Comparison of ENCODE assay signal across 21 cellular contexts in genomic region chr7:41297167-41297566, GRCh38.
DNase-seq lines count a peak whose midpoint lies in the region; ATAC-seq and TF ChIP-seq lines count a peak whose summit lies in the region.
"Had no signal": no experiment of that assay in that cellular context is flagged by ENCODE, and none has a peak within 500 bp of the region (broad histone marks: within the 10 kb centered on the region; RNA-seq: fewer than 3 reads in every experiment).

No MANE protein-coding gene starts in this region.

- ATAC-seq in activated naive CD4-positive, alpha-beta T cell treated with anti-CD3 and anti-CD28 coated beads, Interleukin-2, amount 50 U/mL, for 72 hours: no peak

- H3F3A ChIP-seq in neural progenitor cell (ENCODE audit: low read depth): no peaks in the 10 kb centered on the region

- no peaks in the 10 kb centered on the region for H3K4me1 Mint-ChIP-seq in neural progenitor cell
- H3K4me1 Mint-ChIP-seq: CD4-positive, alpha-beta memory T cell had no signal

- H3K9me3 Mint-ChIP-seq in neural progenitor cell: no peaks in the 10 kb centered on the region
- H3K9me3 Mint-ChIP-seq in activated naive CD4-positive, alpha-beta T cell treated with anti-CD3 and anti-CD28 coated beads, Interleukin-2, amount 50 U/mL, for 72 hours: peaks cover 10 to 19% of the 10 kb centered on the region in 2 donors

- no peaks in the 10 kb centered on the region for H3K27me3 Mint-ChIP-seq in neural progenitor cell (ENCODE audit: insufficient read depth, low read depth)
- H3K27me3 Mint-ChIP-seq: CD4-positive, alpha-beta memory T cell had no signal

- no peaks in the 10 kb centered on the region for H4K20me1 ChIP-seq in neural progenitor cell (ENCODE audit: low read depth)
- H4K20me1 ChIP-seq: BLaER1 treated with 17β-estradiol and CSF1 and Interleukin-3, amounts not matched to agents 10 nM and 100 nM had no signal

- H3K27ac Mint-ChIP-seq in neural progenitor cell: no peak overlapping the region
- no peak overlapping the region for H3K27ac Mint-ChIP-seq in activated naive CD4-positive, alpha-beta T cell treated with anti-CD3 and anti-CD28 coated beads, Interleukin-2, amount 50 U/mL, for 72 hours
- H3K27ac Mint-ChIP-seq: CD4-positive, alpha-beta memory T cell had no signal

- H3K27ac ChIP-seq in HEK293 (ENCODE audit: extremely low read depth, low read depth, low read length) (no peak overlapping the region), neural progenitor cell (no peak overlapping the region)
- H3K27ac ChIP-seq: BLaER1 treated with 17β-estradiol and CSF1 and Interleukin-3, amounts not matched to agents 10 nM and 100 nM; GM23248; KMS-11 had no signal

- H3K79me2 ChIP-seq in neural progenitor cell (ENCODE audit: low read depth): no peaks in the 10 kb centered on the region

- H3K4me1 ChIP-seq in HEK293 (ENCODE audit: control insufficient read depth, insufficient read depth, low read length) (no peaks in the 10 kb centered on the region), neural progenitor cell (no peaks in the 10 kb centered on the region)
- H3K4me1 ChIP-seq: BLaER1 treated with 17β-estradiol and CSF1 and Interleukin-3, amounts not matched to agents 10 nM and 100 nM; HAP-1 had no signal

- no peaks in the 10 kb centered on the region for H3K27me3 ChIP-seq in neural progenitor cell
- H3K27me3 ChIP-seq: BLaER1 treated with 17β-estradiol and CSF1 and Interleukin-3, amounts not matched to agents 10 nM and 100 nM had no signal

- H3K4me3 ChIP-seq in HEK293 (ENCODE audit: low read depth, low read length) (no peak overlapping the region), choroid plexus epithelial cell (ENCODE audit: low read depth, low read length) (no peak overlapping the region), neural progenitor cell (no peak overlapping the region)
- H3K4me3 ChIP-seq: BLaER1 treated with 17β-estradiol and CSF1 and Interleukin-3, amounts not matched to agents 10 nM and 100 nM; GM23248; HAP-1 had no signal

- H3K4me3 Mint-ChIP-seq in neural progenitor cell: no peak overlapping the region
- H3K4me3 Mint-ChIP-seq: CD4-positive, alpha-beta memory T cell had no signal

- POLR2A ChIA-PET in HEK293 (lab: Yijun Ruan, JAX): no interaction called here

- H3K9ac ChIP-seq in neural progenitor cell: no peak overlapping the region
- H3K9ac ChIP-seq: BLaER1 treated with 17β-estradiol and CSF1 and Interleukin-3, amounts not matched to agents 10 nM and 100 nM; GM23248; KMS-11 had no signal

- CTCF ChIA-PET in HEK293 (lab: Yijun Ruan, JAX): no interaction called here

- no peaks in the 10 kb centered on the region for H3K36me3 Mint-ChIP-seq in neural progenitor cell
- H3K36me3 Mint-ChIP-seq in activated naive CD4-positive, alpha-beta T cell treated with anti-CD3 and anti-CD28 coated beads, Interleukin-2, amount 50 U/mL, for 72 hours: no peaks in the 10 kb centered on the region
- H3K36me3 Mint-ChIP-seq: CD4-positive, alpha-beta memory T cell had no signal

- H3K9me3 ChIP-seq in HEK293 (ENCODE audit: control insufficient read depth, insufficient read depth, low read depth, low read length): no peaks in the 10 kb centered on the region
- no peaks in the 10 kb centered on the region for H3K9me3 ChIP-seq in neural progenitor cell (ENCODE audit: low read depth)
- H3K9me3 ChIP-seq: BLaER1 treated with 17β-estradiol and CSF1 and Interleukin-3, amounts not matched to agents 10 nM and 100 nM; HAP-1 had no signal

- H3K4me2 ChIP-seq in neural progenitor cell: no peak overlapping the region
- H3K4me2 ChIP-seq: BLaER1 treated with 17β-estradiol and CSF1 and Interleukin-3, amounts not matched to agents 10 nM and 100 nM; KMS-11 had no signal

- peak; percentile 17 for DNase-seq in EH (ENCODE audit: low read depth)
- DNase-seq in choroid plexus epithelial cell (ENCODE audit: low read depth): peak; percentile 4
- DNase-seq in neural progenitor cell (ENCODE audit: low spot score): peak; percentile 34
- no peak for DNase-seq in activated naive CD4-positive, alpha-beta T cell treated with anti-CD3 and anti-CD28 coated beads, Interleukin-2, amount 50 U/mL, for 72 hours (ENCODE audit: low spot score in 2 of 2)
- no peak for DNase-seq in HK-2 (ENCODE audit: unreplicated experiment)
- DNase-seq in SKM-1 (lab: John Stamatoyannopoulos, UW; ENCODE audit: unreplicated experiment): no peak
- DNase-seq: ACHN; CD4-positive, alpha-beta memory T cell; DMS79 treated with DMSO at 0.1 percent for 48 hours; GM23248; NCI-H1105; NCI-H146; NCI-H2029; NCI-H345; NCI-H524; OCI-M1; Right ventricle myocardium superior had no signal

- TF ChIP-seq CTCF in HEK293 (tag by site-specific recombination; IDR thresholded peaks at IDR 0.05): no peak
- no peak for TF ChIP-seq CTCF in choroid plexus epithelial cell (conservative IDR thresholded peaks at IDR 0.05; ENCODE audit: low read depth, low read length)
- TF ChIP-seq CTCF in neural progenitor cell (IDR thresholded peaks at IDR 0.05): no peak

- H3K36me3 ChIP-seq in HEK293 (ENCODE audit: control insufficient read depth in 2 of 2, insufficient read depth in 1 of 2, low read length in 2 of 2): no peaks in the 10 kb centered on the region
- H3K36me3 ChIP-seq in neural progenitor cell: no peaks in the 10 kb centered on the region
- H3K36me3 ChIP-seq: BLaER1 treated with 17β-estradiol and CSF1 and Interleukin-3, amounts not matched to agents 10 nM and 100 nM; HAP-1 had no signal

- no peak overlapping the region for H2AFZ ChIP-seq in neural progenitor cell (replicated peaks)
- H2AFZ ChIP-seq: GM23248 had no signal

TF ChIP-seq in HEK293, 187 proteins besides CTCF, POLR2A, EP300 and RAD21:
- TF ChIP-seq PRDM10 (tag by site-specific recombination; IDR thresholded peaks at IDR 0.05) (no peak), ZNF768 (tag by site-specific recombination; IDR thresholded peaks at IDR 0.05) (no peak), ZNF449 (tag by site-specific recombination; IDR thresholded peaks at IDR 0.05) (peak; percentile 84)

Comparison
In these comparisons a context has a peak if more than half of its experiments do, and no peak if none do; other contexts are left out.
1. DNase-seq: peak in EH (single experiment), choroid plexus epithelial cell (single experiment) and neural progenitor cell (single experiment); none in activated naive CD4-positive, alpha-beta T cell treated with anti-CD3 and anti-CD28 coated beads, Interleukin-2, amount 50 U/mL, for 72 hours (0 of 2), HK-2 (single experiment) and SKM-1 (single experiment).